17 cellular contexts compared by ENCODE assay signal in the genomic region with DNA sequence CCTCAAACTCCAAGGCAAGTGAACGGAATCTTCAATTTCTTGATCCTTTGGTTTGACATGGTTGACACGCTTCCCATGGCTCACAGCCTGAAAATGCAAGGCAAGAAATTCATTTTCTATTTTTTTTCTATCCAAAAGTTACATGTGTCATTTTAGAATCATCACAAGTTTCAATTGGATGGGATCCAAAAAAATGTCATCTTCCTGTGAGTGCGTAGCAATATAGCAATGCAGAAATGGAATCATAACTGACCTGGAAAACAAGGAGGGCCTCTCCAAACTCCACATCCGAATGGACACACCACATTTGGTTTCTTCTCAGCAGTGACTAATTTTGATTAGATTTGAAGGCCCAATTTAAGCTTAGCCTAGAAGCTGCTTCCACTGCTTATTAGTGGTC.
A peak's percentile ranks its signal among the peaks of the same experiment; 100 is the strongest.
DNase-seq lines count a peak whose midpoint lies in the region; ATAC-seq, FAIRE-seq and TF ChIP-seq lines count a peak whose summit lies in the region.
"Had no signal": no experiment of that assay in that cellular context is flagged by ENCODE, and none has a peak within 500 bp of the region (broad histone marks: within the 10 kb centered on the region; RNA-seq: fewer than 3 reads in every experiment).

No MANE protein-coding gene starts in this region.

- H3K4me1 ChIP-seq in breast epithelium (no peaks in the 10 kb centered on the region), GM23248 (ENCODE audit: insufficient read depth) (no peaks in the 10 kb centered on the region), small intestine (ENCODE audit: control insufficient read depth in 2 of 2, insufficient read depth in 1 of 2, low read depth in 1 of 2, low read length in 1 of 2) (no peaks in the 10 kb centered on the region)
- H3K4me1 ChIP-seq: A549 had no signal

- no peaks in the 10 kb centered on the region for H3K27me3 ChIP-seq in breast epithelium
- H3K27me3 ChIP-seq in GM23248 (replicated peaks; ENCODE audit: insufficient read depth), result no peaks in the 10 kb centered on the region
- H3K27me3 ChIP-seq in small intestine (ENCODE audit: control insufficient read depth in 2 of 2, insufficient read depth in 2 of 2, low read length in 2 of 2), result peaks cover 0 to 2% of the 10 kb centered on the region in 2 donors
- H3K27me3 ChIP-seq: BLaER1 treated with 17β-estradiol and CSF1 and Interleukin-3, amounts not matched to agents 10 nM and 100 nM; SJCRH30 had no signal

- peak; percentile 30 for DNase-seq in MCF 10A (ENCODE audit: unreplicated experiment)
- DNase-seq in breast epithelium (ENCODE audit: low spot score in 2 of 2), result no peak
- DNase-seq in SK-MEL-5 (ENCODE audit: low read depth, low spot score), result peak; percentile 9
- peak; percentile 14 for DNase-seq in globus pallidus (ENCODE audit: low spot score)
- DNase-seq in GM23248, result no peak
- DNase-seq in small intestine, result no peak
- DNase-seq: GF-D8, NCI-H510A had no signal

- no peak for FAIRE-seq in small intestine (lab: Jason Lieb, UNC)
- FAIRE-seq: A549, GM12891, GM18507, HTR-8/SVneo had no signal

- H3K9ac ChIP-seq in GM23248, result no peak overlapping the region
- H3K9ac ChIP-seq: BLaER1 treated with 17β-estradiol and CSF1 and Interleukin-3, amounts not matched to agents 10 nM and 100 nM had no signal

- H3K9me3 Mint-ChIP-seq in MCF 10A (ENCODE audit: unreplicated experiment), result no peaks in the 10 kb centered on the region
- H3K9me3 Mint-ChIP-seq: IgD-negative memory B cell had no signal

- H3K4me3 Mint-ChIP-seq in MCF 10A (ENCODE audit: unreplicated experiment), result no peak overlapping the region
- H3K4me3 Mint-ChIP-seq: IgD-negative memory B cell had no signal

- no peaks in the 10 kb centered on the region for H3K79me2 ChIP-seq in GM23248 (ENCODE audit: insufficient read depth)

- WGBS in GM23248 (ENCODE audit: low coverage in 1 of 2, low lambda C conversion rate in 2 of 2, missing lambda C conversion rate in 2 of 2), 2 experiments, result 37 to 47% methylated on average over 4 of the region's 4 CpGs
- WGBS in small intestine, 3 donors, result 76 to 86% (median 85%) methylated on average over 4 of the region's 4 CpGs

- H3K4me3 ChIP-seq in breast epithelium (no peak overlapping the region), GM23248 (no peak overlapping the region), small intestine (ENCODE audit: low read depth in 1 of 2, low read length in 2 of 2) (no peak overlapping the region)
- H3K4me3 ChIP-seq: A549; BLaER1 treated with 17β-estradiol and CSF1 and Interleukin-3, amounts not matched to agents 10 nM and 100 nM; SJCRH30 had no signal

- H3K27ac Mint-ChIP-seq in MCF 10A (ENCODE audit: low read depth, unreplicated experiment), result peak overlapping the region; percentile 54
- H3K27ac Mint-ChIP-seq: IgD-negative memory B cell had no signal

- POLR2A ChIA-PET in MCF 10A (lab: Yijun Ruan, JAX), result interaction anchor here (0.6 to 1.0 kb wide), 2 partner anchors 92 to 229 kb away, joined by 3 to 4 read pairs; no protein-coding TSS in a partner anchor

- TF ChIP-seq POLR2A in breast epithelium (IDR thresholded peaks at IDR 0.05), result no peak

- no peaks in the 10 kb centered on the region for H3K36me3 Mint-ChIP-seq in MCF 10A (ENCODE audit: insufficient read depth, unreplicated experiment)
- H3K36me3 Mint-ChIP-seq: IgD-negative memory B cell had no signal

- TF ChIP-seq CTCF in MCF 10A (IDR thresholded peaks at IDR 0.05; ENCODE audit: unreplicated experiment), result no peak
- TF ChIP-seq CTCF in breast epithelium (IDR thresholded peaks at IDR 0.05), result no peak

- H3K27me3 Mint-ChIP-seq in MCF 10A (ENCODE audit: insufficient read depth, unreplicated experiment), result no peaks in the 10 kb centered on the region

- in situ Hi-C loops in SK-MEL-5 (cut with HindIII; ENCODE audit: low pct_unique_long_range_greater_than_20kb, low sequenced_read_pairs) (no loop called here), GM23248 (cut with MboI) (no loop called here)

- H2AFZ ChIP-seq in GM23248, result no peak overlapping the region

- no peaks in the 10 kb centered on the region for H4K20me1 ChIP-seq in GM23248 (ENCODE audit: insufficient read depth)
- H4K20me1 ChIP-seq: BLaER1 treated with 17β-estradiol and CSF1 and Interleukin-3, amounts not matched to agents 10 nM and 100 nM had no signal

- H3K4me1 Mint-ChIP-seq in MCF 10A (ENCODE audit: insufficient read depth, unreplicated experiment), result peaks cover 30% of the 10 kb centered on the region
- H3K4me1 Mint-ChIP-seq: IgD-negative memory B cell had no signal

- intact Hi-C loops in MCF 10A (cut with micrococcal nuclease) (loop anchor here (5.0 kb wide), 2 partner anchors 125 to 1290 kb away; no protein-coding TSS in a partner anchor), breast epithelium (cut with DNase I; ENCODE audit: low total_unique reads) (no loop called here)

- no peak overlapping the region for H3K4me2 ChIP-seq in GM23248 (ENCODE audit: unreplicated experiment)
- H3K4me2 ChIP-seq: A549; BLaER1 treated with 17β-estradiol and CSF1 and Interleukin-3, amounts not matched to agents 10 nM and 100 nM had no signal

- H3K27ac ChIP-seq in breast epithelium, result no peak overlapping the region
- H3K27ac ChIP-seq in GM23248, result no peak overlapping the region
- H3K27ac ChIP-seq in small intestine (ENCODE audit: low read depth in 1 of 2, low read length in 1 of 2), result no peak overlapping the region
- H3K27ac ChIP-seq: A549; BLaER1 treated with 17β-estradiol and CSF1 and Interleukin-3, amounts not matched to agents 10 nM and 100 nM; HL-60; SJCRH30 had no signal

- CTCF ChIA-PET in MCF 10A (lab: Yijun Ruan, JAX), result interaction anchor here (1.0 to 1.9 kb wide), 2 partner anchors 66 to 908 kb away, joined by 4 to 8 read pairs; no protein-coding TSS in a partner anchor

- no peaks in the 10 kb centered on the region for H3K36me3 ChIP-seq in breast epithelium
- no peaks in the 10 kb centered on the region for H3K36me3 ChIP-seq in GM23248 (ENCODE audit: low read depth)
- H3K36me3 ChIP-seq in small intestine (ENCODE audit: control insufficient read depth in 2 of 2, insufficient read depth in 2 of 2, low read length in 2 of 2), result no peaks in the 10 kb centered on the region
- H3K36me3 ChIP-seq: BLaER1 treated with 17β-estradiol and CSF1 and Interleukin-3, amounts not matched to agents 10 nM and 100 nM; SJCRH30 had no signal

- no peaks in the 10 kb centered on the region for H3K9me2 ChIP-seq in GM23248 (ENCODE audit: insufficient read depth)

- no peak for ATAC-seq in GM18907 (IDR thresholded peaks at IDR 0.05; ENCODE audit: unreplicated experiment)

- no peaks in the 10 kb centered on the region for H3F3A ChIP-seq in GM23248 (ENCODE audit: insufficient read depth)

- H3K9me3 ChIP-seq in breast epithelium (no peaks in the 10 kb centered on the region), GM23248 (ENCODE audit: low read depth) (no peaks in the 10 kb centered on the region), small intestine (ENCODE audit: control insufficient read depth, low read depth) (no peaks in the 10 kb centered on the region)
- H3K9me3 ChIP-seq: A549; BLaER1 treated with 17β-estradiol and CSF1 and Interleukin-3, amounts not matched to agents 10 nM and 100 nM; SJCRH30 had no signal

- no TSS peak for BruUV-seq in MCF 10A (replicated peaks; lab: Mats Ljungman, UMichigan)

Comparison
In these comparisons a context has a peak if more than half of its experiments do, and no peak if none do; other contexts are left out.
1. DNase-seq: peak in MCF 10A (single experiment), SK-MEL-5 (single experiment) and globus pallidus (single experiment); none in breast epithelium (0 of 2), GM23248 (single experiment) and small intestine (single experiment).